Comparison of ENCODE assay signal across 1 cellular context in the genomic region with DNA sequence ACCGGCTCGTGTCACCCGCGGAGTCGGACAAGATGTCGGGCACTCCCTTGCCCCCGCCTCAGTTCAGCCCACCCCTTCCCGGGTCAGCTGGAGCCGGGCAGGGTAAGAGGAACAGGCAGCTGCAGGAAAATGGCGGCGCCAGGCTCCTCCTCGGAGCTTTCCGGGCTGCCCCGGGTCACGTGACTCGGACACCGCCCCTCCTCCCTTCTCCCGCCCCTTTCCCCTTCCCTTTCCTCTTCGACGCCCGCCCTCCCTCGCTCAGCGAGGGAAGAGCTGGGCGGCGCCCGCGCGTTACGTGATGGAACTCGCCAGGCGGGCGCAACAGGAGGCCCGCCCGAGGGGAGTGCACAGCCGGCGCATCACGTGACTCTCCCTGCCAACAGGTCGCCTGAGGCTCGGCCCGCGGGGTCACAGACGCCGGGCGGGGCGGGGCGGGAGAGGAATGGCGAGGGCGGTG.
TF ChIP-seq lines count a peak whose summit lies in the region.

Gene PICALM, minus strand, starts transcription at position 134 of the 457 bp plus-strand sequence. CDS start 304 bp downstream, outside the sequence.

TF ChIP-seq in WTC11, 78 proteins besides CTCF, POLR2A, EP300 and RAD21 (continued from another document and continues in another):
- TF ChIP-seq, protein P1, sequence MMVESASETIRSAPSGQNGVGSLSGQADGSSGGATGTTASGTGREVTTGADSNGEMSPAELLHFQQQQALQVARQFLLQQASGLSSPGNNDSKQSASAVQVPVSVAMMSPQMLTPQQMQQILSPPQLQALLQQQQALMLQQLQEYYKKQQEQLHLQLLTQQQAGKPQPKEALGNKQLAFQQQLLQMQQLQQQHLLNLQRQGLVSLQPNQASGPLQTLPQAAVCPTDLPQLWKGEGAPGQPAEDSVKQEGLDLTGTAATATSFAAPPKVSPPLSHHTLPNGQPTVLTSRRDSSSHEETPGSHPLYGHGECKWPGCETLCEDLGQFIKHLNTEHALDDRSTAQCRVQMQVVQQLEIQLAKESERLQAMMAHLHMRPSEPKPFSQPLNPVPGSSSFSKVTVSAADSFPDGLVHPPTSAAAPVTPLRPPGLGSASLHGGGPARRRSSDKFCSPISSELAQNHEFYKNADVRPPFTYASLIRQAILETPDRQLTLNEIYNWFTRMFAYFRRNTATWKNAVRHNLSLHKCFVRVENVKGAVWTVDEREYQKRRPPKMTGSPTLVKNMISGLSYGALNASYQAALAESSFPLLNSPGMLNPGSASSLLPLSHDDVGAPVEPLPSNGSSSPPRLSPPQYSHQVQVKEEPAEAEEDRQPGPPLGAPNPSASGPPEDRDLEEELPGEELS (CRISPR knock-in tag; IDR thresholded peaks at IDR 0.05): no peak
- TF ChIP-seq TEAD1 (CRISPR knock-in tag; IDR thresholded peaks at IDR 0.05) (peak; percentile 92), ZNF219 (CRISPR knock-in tag; IDR thresholded peaks at IDR 0.05; ENCODE audit: borderline replicate concordance) (0 out of 2 replicates have a peak, but pooled peaks have one; percentile 52), GTF2I (CRISPR knock-in tag; conservative IDR thresholded peaks at IDR 0.05) (no peak), NR2C2 (CRISPR knock-in tag; IDR thresholded peaks at IDR 0.05) (no peak), NR3C1 (CRISPR knock-in tag; conservative IDR thresholded peaks at IDR 0.05; ENCODE audit: low read depth) (no peak), ATF2 (CRISPR knock-in tag; IDR thresholded peaks at IDR 0.05; ENCODE audit: borderline replicate concordance, low read depth) (no peak), OVOL2 (CRISPR knock-in tag; IDR thresholded peaks at IDR 0.05; ENCODE audit: borderline replicate concordance) (no peak), ZBTB21 (CRISPR knock-in tag; IDR thresholded peaks at IDR 0.05; ENCODE audit: borderline replicate concordance) (0 out of 2 replicates have a peak, but pooled peaks have one; percentile 62), HMGXB4 (CRISPR knock-in tag; IDR thresholded peaks at IDR 0.05) (no peak), MXD4 (CRISPR knock-in tag; IDR thresholded peaks at IDR 0.05; ENCODE audit: borderline replicate concordance) (no peak), TP53 (CRISPR knock-in tag; IDR thresholded peaks at IDR 0.05) (0 out of 2 replicates have a peak, but pooled peaks have one; percentile 44), PREB (CRISPR knock-in tag; IDR thresholded peaks at IDR 0.05; ENCODE audit: borderline replicate concordance) (no peak), TCF7 (CRISPR knock-in tag; IDR thresholded peaks at IDR 0.05; ENCODE audit: low read depth) (no peak), MYBL2 (CRISPR knock-in tag; IDR thresholded peaks at IDR 0.05) (peak; percentile 45; the same call in 1 of the 2 replicates), ELF4 (CRISPR knock-in tag; IDR thresholded peaks at IDR 0.05; ENCODE audit: low read depth) (no peak), SOX15 (CRISPR knock-in tag; IDR thresholded peaks at IDR 0.05) (no peak), NFE2L1 (CRISPR knock-in tag; IDR thresholded peaks at IDR 0.05) (no peak), ZNF317 (CRISPR knock-in tag; IDR thresholded peaks at IDR 0.05; ENCODE audit: borderline replicate concordance, low read depth) (no peak), CREB1 (CRISPR knock-in tag; IDR thresholded peaks at IDR 0.05) (0 out of 2 replicates have a peak, but pooled peaks have one; percentile 23), ATF1 (CRISPR knock-in tag; IDR thresholded peaks at IDR 0.05) (no peak), USF2 (CRISPR knock-in tag; IDR thresholded peaks at IDR 0.05) (peak; percentile 96), IRF2 (CRISPR knock-in tag; IDR thresholded peaks at IDR 0.05; ENCODE audit: borderline replicate concordance, low read depth) (no peak), FOXP1 (CRISPR knock-in tag; IDR thresholded peaks at IDR 0.05; ENCODE audit: borderline replicate concordance) (no peak), CREM (CRISPR knock-in tag; IDR thresholded peaks at IDR 0.05) (no peak), ETV6 (CRISPR knock-in tag; IDR thresholded peaks at IDR 0.05) (peak; percentile 90), HMGA2 (CRISPR knock-in tag; IDR thresholded peaks at IDR 0.05) (no peak)
- TF ChIP-seq, protein P2, sequence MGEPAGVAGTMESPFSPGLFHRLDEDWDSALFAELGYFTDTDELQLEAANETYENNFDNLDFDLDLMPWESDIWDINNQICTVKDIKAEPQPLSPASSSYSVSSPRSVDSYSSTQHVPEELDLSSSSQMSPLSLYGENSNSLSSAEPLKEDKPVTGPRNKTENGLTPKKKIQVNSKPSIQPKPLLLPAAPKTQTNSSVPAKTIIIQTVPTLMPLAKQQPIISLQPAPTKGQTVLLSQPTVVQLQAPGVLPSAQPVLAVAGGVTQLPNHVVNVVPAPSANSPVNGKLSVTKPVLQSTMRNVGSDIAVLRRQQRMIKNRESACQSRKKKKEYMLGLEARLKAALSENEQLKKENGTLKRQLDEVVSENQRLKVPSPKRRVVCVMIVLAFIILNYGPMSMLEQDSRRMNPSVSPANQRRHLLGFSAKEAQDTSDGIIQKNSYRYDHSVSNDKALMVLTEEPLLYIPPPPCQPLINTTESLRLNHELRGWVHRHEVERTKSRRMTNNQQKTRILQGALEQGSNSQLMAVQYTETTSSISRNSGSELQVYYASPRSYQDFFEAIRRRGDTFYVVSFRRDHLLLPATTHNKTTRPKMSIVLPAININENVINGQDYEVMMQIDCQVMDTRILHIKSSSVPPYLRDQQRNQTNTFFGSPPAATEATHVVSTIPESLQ (CRISPR knock-in tag; IDR thresholded peaks at IDR 0.05): no peak
- TF ChIP-seq, protein P3, sequence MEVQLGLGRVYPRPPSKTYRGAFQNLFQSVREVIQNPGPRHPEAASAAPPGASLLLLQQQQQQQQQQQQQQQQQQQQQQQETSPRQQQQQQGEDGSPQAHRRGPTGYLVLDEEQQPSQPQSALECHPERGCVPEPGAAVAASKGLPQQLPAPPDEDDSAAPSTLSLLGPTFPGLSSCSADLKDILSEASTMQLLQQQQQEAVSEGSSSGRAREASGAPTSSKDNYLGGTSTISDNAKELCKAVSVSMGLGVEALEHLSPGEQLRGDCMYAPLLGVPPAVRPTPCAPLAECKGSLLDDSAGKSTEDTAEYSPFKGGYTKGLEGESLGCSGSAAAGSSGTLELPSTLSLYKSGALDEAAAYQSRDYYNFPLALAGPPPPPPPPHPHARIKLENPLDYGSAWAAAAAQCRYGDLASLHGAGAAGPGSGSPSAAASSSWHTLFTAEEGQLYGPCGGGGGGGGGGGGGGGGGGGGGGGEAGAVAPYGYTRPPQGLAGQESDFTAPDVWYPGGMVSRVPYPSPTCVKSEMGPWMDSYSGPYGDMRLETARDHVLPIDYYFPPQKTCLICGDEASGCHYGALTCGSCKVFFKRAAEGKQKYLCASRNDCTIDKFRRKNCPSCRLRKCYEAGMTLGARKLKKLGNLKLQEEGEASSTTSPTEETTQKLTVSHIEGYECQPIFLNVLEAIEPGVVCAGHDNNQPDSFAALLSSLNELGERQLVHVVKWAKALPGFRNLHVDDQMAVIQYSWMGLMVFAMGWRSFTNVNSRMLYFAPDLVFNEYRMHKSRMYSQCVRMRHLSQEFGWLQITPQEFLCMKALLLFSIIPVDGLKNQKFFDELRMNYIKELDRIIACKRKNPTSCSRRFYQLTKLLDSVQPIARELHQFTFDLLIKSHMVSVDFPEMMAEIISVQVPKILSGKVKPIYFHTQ (CRISPR knock-in tag; IDR thresholded peaks at IDR 0.05): no peak
- TF ChIP-seq, protein P4, sequence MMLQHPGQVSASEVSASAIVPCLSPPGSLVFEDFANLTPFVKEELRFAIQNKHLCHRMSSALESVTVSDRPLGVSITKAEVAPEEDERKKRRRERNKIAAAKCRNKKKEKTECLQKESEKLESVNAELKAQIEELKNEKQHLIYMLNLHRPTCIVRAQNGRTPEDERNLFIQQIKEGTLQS (CRISPR knock-in tag; conservative IDR thresholded peaks at IDR 0.05): no peak
- TF ChIP-seq, protein P5, sequence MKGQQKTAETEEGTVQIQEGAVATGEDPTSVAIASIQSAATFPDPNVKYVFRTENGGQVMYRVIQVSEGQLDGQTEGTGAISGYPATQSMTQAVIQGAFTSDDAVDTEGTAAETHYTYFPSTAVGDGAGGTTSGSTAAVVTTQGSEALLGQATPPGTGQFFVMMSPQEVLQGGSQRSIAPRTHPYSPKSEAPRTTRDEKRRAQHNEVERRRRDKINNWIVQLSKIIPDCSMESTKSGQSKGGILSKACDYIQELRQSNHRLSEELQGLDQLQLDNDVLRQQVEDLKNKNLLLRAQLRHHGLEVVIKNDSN (CRISPR knock-in tag; IDR thresholded peaks at IDR 0.05): peak; percentile 97
- TF ChIP-seq, protein P6, sequence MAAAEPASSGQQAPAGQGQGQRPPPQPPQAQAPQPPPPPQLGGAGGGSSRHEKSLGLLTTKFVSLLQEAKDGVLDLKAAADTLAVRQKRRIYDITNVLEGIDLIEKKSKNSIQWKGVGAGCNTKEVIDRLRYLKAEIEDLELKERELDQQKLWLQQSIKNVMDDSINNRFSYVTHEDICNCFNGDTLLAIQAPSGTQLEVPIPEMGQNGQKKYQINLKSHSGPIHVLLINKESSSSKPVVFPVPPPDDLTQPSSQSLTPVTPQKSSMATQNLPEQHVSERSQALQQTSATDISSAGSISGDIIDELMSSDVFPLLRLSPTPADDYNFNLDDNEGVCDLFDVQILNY (CRISPR knock-in tag; IDR thresholded peaks at IDR 0.05): peak; percentile 82
- TF ChIP-seq, protein P7, sequence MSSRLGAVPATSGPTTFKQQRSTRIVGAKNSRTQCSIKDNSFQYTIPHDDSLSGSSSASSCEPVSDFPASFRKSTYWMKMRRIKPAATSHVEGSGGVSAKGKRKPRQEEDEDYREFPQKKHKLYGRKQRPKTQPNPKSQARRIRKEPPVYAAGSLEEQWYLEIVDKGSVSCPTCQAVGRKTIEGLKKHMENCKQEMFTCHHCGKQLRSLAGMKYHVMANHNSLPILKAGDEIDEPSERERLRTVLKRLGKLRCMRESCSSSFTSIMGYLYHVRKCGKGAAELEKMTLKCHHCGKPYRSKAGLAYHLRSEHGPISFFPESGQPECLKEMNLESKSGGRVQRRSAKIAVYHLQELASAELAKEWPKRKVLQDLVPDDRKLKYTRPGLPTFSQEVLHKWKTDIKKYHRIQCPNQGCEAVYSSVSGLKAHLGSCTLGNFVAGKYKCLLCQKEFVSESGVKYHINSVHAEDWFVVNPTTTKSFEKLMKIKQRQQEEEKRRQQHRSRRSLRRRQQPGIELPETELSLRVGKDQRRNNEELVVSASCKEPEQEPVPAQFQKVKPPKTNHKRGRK (CRISPR knock-in tag; IDR thresholded peaks at IDR 0.05; ENCODE audit: borderline replicate concordance): no peak
- TF ChIP-seq, protein P8, sequence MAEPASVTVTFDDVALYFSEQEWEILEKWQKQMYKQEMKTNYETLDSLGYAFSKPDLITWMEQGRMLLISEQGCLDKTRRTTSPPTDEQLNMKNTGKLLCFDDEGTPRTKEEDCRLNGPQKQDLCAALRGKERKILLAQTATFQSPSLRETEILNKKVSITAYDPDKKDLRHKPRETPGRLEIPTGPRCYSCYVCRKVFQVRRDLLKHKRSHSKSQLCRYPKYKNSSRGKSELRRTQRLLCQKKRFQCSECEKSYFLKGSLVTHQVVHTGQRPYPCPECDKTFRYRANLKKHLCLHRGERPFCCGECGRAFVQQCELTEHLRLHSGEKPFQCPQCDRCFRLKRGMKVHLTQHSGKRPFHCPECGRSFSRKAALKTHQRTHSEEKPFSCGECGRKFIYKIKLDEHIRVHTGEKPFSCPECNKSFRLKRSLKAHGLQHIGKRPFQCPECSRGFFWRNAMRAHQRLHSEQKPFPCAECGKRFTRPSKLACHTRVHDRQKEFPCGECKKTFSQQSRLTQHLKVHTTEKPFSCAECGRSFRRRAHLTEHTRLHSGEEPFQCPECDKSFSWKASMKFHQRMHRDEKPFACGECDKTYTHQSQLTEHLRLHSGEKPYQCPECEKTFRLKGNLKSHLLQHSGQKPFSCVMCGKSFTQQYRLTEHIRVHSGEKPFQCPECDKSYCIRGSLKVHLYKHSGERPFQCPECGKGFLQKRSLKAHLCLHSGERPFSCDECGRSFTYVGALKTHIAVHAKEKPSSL (CRISPR knock-in tag; conservative IDR thresholded peaks at IDR 0.05): no peak
